Comparison of ENCODE assay signal across 16 cellular contexts in the genomic region with DNA sequence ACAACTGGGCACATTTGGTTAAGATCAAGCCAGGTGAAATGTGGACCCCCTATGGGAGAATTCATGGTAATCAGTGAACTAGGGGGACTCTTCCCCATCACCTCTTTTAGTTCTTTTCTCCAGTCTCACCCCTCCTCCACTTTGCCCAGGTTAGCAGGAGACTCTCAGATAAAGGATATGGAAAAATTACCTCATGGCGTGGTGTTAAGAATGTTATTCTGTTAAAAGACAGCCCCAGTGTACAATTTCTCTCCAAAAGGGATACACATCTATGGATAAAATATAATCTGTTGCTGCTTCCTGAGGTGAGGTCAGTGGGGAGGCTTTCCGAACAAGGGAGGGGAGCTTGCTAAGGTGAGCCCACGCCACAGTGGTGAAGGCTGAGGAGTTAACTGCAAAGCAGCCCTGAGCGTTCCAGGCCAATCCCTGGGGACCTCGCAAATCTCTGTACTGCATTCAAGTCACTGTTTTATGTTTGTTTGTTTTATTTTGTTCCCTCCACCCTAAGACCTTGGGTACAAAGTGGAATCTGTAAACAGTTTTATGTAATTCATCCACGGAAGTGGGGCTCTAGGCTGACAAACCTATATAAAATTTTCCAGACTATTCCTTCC. TPM values are rescaled to one million over a fixed set of nuclear protein-coding genes. Genes with fewer than 3 reads are reported as not detected.
DNase-seq lines count a peak whose midpoint lies in the region; ATAC-seq and TF ChIP-seq lines count a peak whose summit lies in the region.
"Had no signal": no experiment of that assay in that cellular context is flagged by ENCODE, and none has a peak within 500 bp of the region (broad histone marks: within the 10 kb centered on the region; RNA-seq: fewer than 3 reads in every experiment).

No MANE protein-coding gene starts in this region.

- no peak overlapping the region for H3K27ac Mint-ChIP-seq in glutamatergic neuron (ENCODE audit: unreplicated experiment)
- H3K27ac Mint-ChIP-seq: effector memory CD8-positive, alpha-beta T cell; naive B cell had no signal

- peak; percentile 8 for DNase-seq in LNCaP clone FGC (ENCODE audit: low read depth)
- peak; percentile 21 for DNase-seq in glutamatergic neuron
- no peak for DNase-seq in trophoblast cell
- DNase-seq in neuronal stem cell (ENCODE audit: low spot score) = no peak
- no peak for DNase-seq in 8988T
- DNase-seq: activated effector memory CD4-positive, alpha-beta T cell treated with Interleukin-2 at 50 U/mL for 16 hours; effector memory CD8-positive, alpha-beta T cell; naive B cell; stimulated activated CD8-positive, alpha-beta memory T cell treated with anti-CD3 and anti-CD28 coated beads, Interleukin-4, amount 100 ng/mL, for 48 hours had no signal

- no peaks in the 10 kb centered on the region for H3K4me1 Mint-ChIP-seq in glutamatergic neuron (ENCODE audit: low read depth, unreplicated experiment)
- H3K4me1 Mint-ChIP-seq: naive B cell had no signal

- H3K27ac ChIP-seq in 22Rv1 (peak overlapping the region; percentile 70), trophoblast cell (ENCODE audit: low read depth, low read length) (no peak overlapping the region), neuronal stem cell (replicated peaks; ENCODE audit: low read length) (no peak overlapping the region)
- H3K27ac ChIP-seq: GM23248, SK-N-MC had no signal

- no peak overlapping the region for H4K12ac ChIP-seq in trophoblast cell (ENCODE audit: low read depth, low read length)

- no peaks in the 10 kb centered on the region for H3K36me3 Mint-ChIP-seq in glutamatergic neuron (ENCODE audit: unreplicated experiment)
- H3K36me3 Mint-ChIP-seq: naive B cell had no signal

- H3K4ac ChIP-seq in trophoblast cell (ENCODE audit: low read depth, low read length) (no peak overlapping the region), neuronal stem cell (ENCODE audit: low read length) (no peak overlapping the region)

- no peak overlapping the region for H4K8ac ChIP-seq in trophoblast cell (ENCODE audit: low read depth, low read length)
- H4K8ac ChIP-seq in neuronal stem cell (ENCODE audit: low read depth, low read length) = no peak overlapping the region

- H3K36me3 ChIP-seq in trophoblast cell (ENCODE audit: control insufficient read depth in 1 of 2, insufficient read depth in 2 of 2, low read length in 2 of 2) (no peaks in the 10 kb centered on the region), neuronal stem cell (replicated peaks in 1 of 2; ENCODE audit: control insufficient read depth in 2 of 2, insufficient read depth in 2 of 2, low read length in 2 of 2) (no peaks in the 10 kb centered on the region)

- H2BK15ac ChIP-seq in neuronal stem cell (ENCODE audit: low read length) = no peak overlapping the region

- H3K14ac ChIP-seq in trophoblast cell (ENCODE audit: low read length) = no peak overlapping the region
- no peak overlapping the region for H3K14ac ChIP-seq in neuronal stem cell (ENCODE audit: low read length)

- H3K4me1 ChIP-seq in trophoblast cell (ENCODE audit: control insufficient read depth in 1 of 2, insufficient read depth in 2 of 2, low read length in 2 of 2) (peaks cover 0 to 3% of the 10 kb centered on the region in 2 experiments), neuronal stem cell (ENCODE audit: control insufficient read depth in 2 of 2, insufficient read depth in 1 of 2, low read depth in 1 of 2, low read length in 2 of 2) (no peaks in the 10 kb centered on the region)

- H3K4me2 ChIP-seq in trophoblast cell (ENCODE audit: low read length) = no peak overlapping the region
- no peak overlapping the region for H3K4me2 ChIP-seq in neuronal stem cell (ENCODE audit: insufficient read depth, low read length, poor library complexity, severe bottlenecking)

- ATAC-seq in activated CD4-positive, CD25-positive, alpha-beta regulatory T cell treated with anti-CD3 and anti-CD28 coated beads, Interleukin-2, amount 50 U/mL, for 24 hours = no peak
- ATAC-seq in GM19023 (IDR thresholded peaks at IDR 0.05; ENCODE audit: unreplicated experiment) = no peak
- ATAC-seq: effector memory CD8-positive, alpha-beta T cell had no signal

- H3K4me3 ChIP-seq in LNCaP clone FGC (ENCODE audit: low read depth, low read length) (no peak overlapping the region), trophoblast cell (ENCODE audit: low read depth, low read length) (no peak overlapping the region), neuronal stem cell (ENCODE audit: low read length in 2 of 2) (no peak overlapping the region)
- H3K4me3 ChIP-seq: GM23248, SK-N-MC had no signal

- no peaks in the 10 kb centered on the region for H3K9me3 ChIP-seq in trophoblast cell (ENCODE audit: insufficient read depth, low read depth, low read length)
- no peaks in the 10 kb centered on the region for H3K9me3 ChIP-seq in neuronal stem cell (replicated peaks in 1 of 2; ENCODE audit: control insufficient read depth in 2 of 2, insufficient read depth in 1 of 2, low read depth in 1 of 2, low read length in 2 of 2)

- peak overlapping the region; percentile 65 for H2BK12ac ChIP-seq in trophoblast cell (ENCODE audit: low read length)
- no peak overlapping the region for H2BK12ac ChIP-seq in neuronal stem cell (ENCODE audit: low read length)

- H3K79me1 ChIP-seq in trophoblast cell (ENCODE audit: low read length) (peaks cover 2% of the 10 kb centered on the region), neuronal stem cell (ENCODE audit: low read depth, low read length) (no peaks in the 10 kb centered on the region)

- peaks cover 1% of the 10 kb centered on the region for H3K9me3 Mint-ChIP-seq in glutamatergic neuron (ENCODE audit: unreplicated experiment)
- H3K9me3 Mint-ChIP-seq: effector memory CD8-positive, alpha-beta T cell had no signal

- no peak overlapping the region for H3K4me3 Mint-ChIP-seq in glutamatergic neuron (ENCODE audit: unreplicated experiment)
- H3K4me3 Mint-ChIP-seq: effector memory CD8-positive, alpha-beta T cell; naive B cell had no signal

- H2AFZ ChIP-seq in trophoblast cell (ENCODE audit: insufficient read depth, low read length, poor library complexity) = no peak overlapping the region
- H2AFZ ChIP-seq in neuronal stem cell (ENCODE audit: low read length) = no peak overlapping the region
- H2AFZ ChIP-seq: GM23248 had no signal

- H3K18ac ChIP-seq in trophoblast cell (ENCODE audit: low read length) (no peak overlapping the region), neuronal stem cell (ENCODE audit: low read length) (no peak overlapping the region)

- WGBS in trophoblast cell (ENCODE audit: extremely low coverage, insufficient coverage, insufficient read length) = no CpG with 5 or more reads among the region's 6 CpGs
- WGBS in neuronal stem cell (ENCODE audit: extremely low coverage in 2 of 2, insufficient read length in 2 of 2, insufficient replicate concordance in 1 of 2), 2 donors = no CpG with 5 or more reads among the region's 6 CpGs

- H2BK120ac ChIP-seq in trophoblast cell (ENCODE audit: insufficient read depth, low read length, poor library complexity) = no peak overlapping the region
- H2BK120ac ChIP-seq in neuronal stem cell (ENCODE audit: low read depth, low read length) = no peak overlapping the region

- H3K9ac ChIP-seq in trophoblast cell (ENCODE audit: low read length) (no peak overlapping the region), neuronal stem cell (ENCODE audit: low read depth, low read length, poor library complexity) (no peak overlapping the region)
- H3K9ac ChIP-seq: GM23248 had no signal

- H3K23ac ChIP-seq in trophoblast cell (ENCODE audit: low read length) (no peak overlapping the region), neuronal stem cell (ENCODE audit: low read depth, low read length, poor library complexity) (no peak overlapping the region)

- no peaks in the 10 kb centered on the region for H3K79me2 ChIP-seq in trophoblast cell (ENCODE audit: control insufficient read depth, insufficient read depth, low read length, poor library complexity)

- H3K27me3 ChIP-seq in trophoblast cell (ENCODE audit: insufficient read depth, low read length) (no peaks in the 10 kb centered on the region), neuronal stem cell (ENCODE audit: control insufficient read depth in 3 of 3, insufficient read depth in 3 of 3, low read depth in 1 of 3, low read length in 3 of 3) (no peaks in the 10 kb centered on the region)

- H3K27me3 Mint-ChIP-seq in glutamatergic neuron (ENCODE audit: unreplicated experiment) = no peaks in the 10 kb centered on the region

- H2AK5ac ChIP-seq in trophoblast cell (ENCODE audit: low read length) (no peak overlapping the region), neuronal stem cell (ENCODE audit: low read depth, low read length) (no peak overlapping the region)

- H4K91ac ChIP-seq in trophoblast cell (ENCODE audit: low read depth, low read length) = no peak overlapping the region
- H4K91ac ChIP-seq in neuronal stem cell (ENCODE audit: low read depth, low read length, poor library complexity) = no peak overlapping the region

- TF ChIP-seq CTCF in 22Rv1 (IDR thresholded peaks at IDR 0.05) (no peak), LNCaP clone FGC (IDR thresholded peaks at IDR 0.05; ENCODE audit: control insufficient read depth, extremely low read depth, insufficient read depth) (no peak), glutamatergic neuron (IDR thresholded peaks at IDR 0.05; ENCODE audit: partially characterized antibody, unreplicated experiment) (no peak)

- H2BK5ac ChIP-seq in trophoblast cell (ENCODE audit: low read depth, low read length, poor library complexity) = no peak overlapping the region
- H2BK5ac ChIP-seq in neuronal stem cell (ENCODE audit: low read length) = no peak overlapping the region

RNA-seq across cellular contexts. Expression of a gene that starts 52.0 kb away (rescaled TPM):
- not detected for total RNA-seq in glutamatergic neuron (ENCODE audit: unreplicated experiment)
- 0.55 and 0.79 TPM in 2 replicates for polyA plus RNA-seq in trophoblast cell (2013)
- 0.01 TPM for polyA plus RNA-seq in neuronal stem cell (2013, experiment 1 of 2)
- 0.01 TPM for polyA plus RNA-seq in neuronal stem cell (2013, experiment 2 of 2)
- total RNA-seq: frontal cortex, GM23248, pulmonary artery endothelial cell had no signal
- polyA plus RNA-seq: GM23248 had no signal

Comparison
In these comparisons a context has a peak if more than half of its experiments do, and no peak if none do; other contexts are left out.
1. DNase-seq: peak in LNCaP clone FGC (single experiment) and glutamatergic neuron (single experiment); none in trophoblast cell (0 of 2), neuronal stem cell (single experiment) and 8988T (single experiment).